In genomic region chr22:24133187-24133965, GRCh38 we compare ENCODE assay signal across 8 cellular contexts. TPM values are rescaled to one million over a fixed set of nuclear protein-coding genes. Genes with fewer than 3 reads are reported as not detected.
DNase-seq lines count a peak whose midpoint lies in the region; ATAC-seq and TF ChIP-seq lines count a peak whose summit lies in the region.

No MANE protein-coding gene starts in this region.

- H3K27me3 ChIP-seq in right lobe of liver = no peaks in the 10 kb centered on the region

- H3K4me3 ChIP-seq in AG09309 (ENCODE audit: control insufficient read depth, low read depth, low read length) (no peak overlapping the region), astrocyte of the cerebellum (ENCODE audit: low read depth, low read length) (no peak overlapping the region), right lobe of liver (no peak overlapping the region)

- H3K36me3 ChIP-seq in right lobe of liver = peaks cover 0 to 4% (median 0%) of the 10 kb centered on the region in 4 donors

- no peak overlapping the region for H3K27ac ChIP-seq in right lobe of liver

- H3K4me1 ChIP-seq in right lobe of liver = no peaks in the 10 kb centered on the region

- WGBS in right lobe of liver (ENCODE audit: insufficient coverage, low coverage, low lambda C conversion rate, missing lambda C conversion rate) = 100% methylated on average over 1 of the region's 11 CpGs

- TF ChIP-seq CTCF in AG09309 (IDR thresholded peaks at IDR 0.05; ENCODE audit: control insufficient read depth, insufficient read depth, low read depth, low read length, missing control alignments) (peak; percentile 26), astrocyte of the cerebellum (IDR thresholded peaks at IDR 0.05; ENCODE audit: low read depth, low read length, missing control alignments) (peak; percentile 51), right lobe of liver (IDR thresholded peaks at IDR 0.05) (peak in 1 of 4 donors; percentile 10)

- no peak for TF ChIP-seq POLR2A in right lobe of liver (IDR thresholded peaks at IDR 0.05)

- in situ Hi-C loops in astrocyte of the cerebellum (cut with HindIII; ENCODE audit: low sequenced_read_pairs) = no loop called here

- DNase-seq in AG09309 (ENCODE audit: low read depth) = no peak
- peak; percentile 8 for DNase-seq in M059J (ENCODE audit: low read depth)
- DNase-seq in astrocyte of the cerebellum (ENCODE audit: low read depth) = no peak
- DNase-seq in right lobe of liver = no peak
- DNase-seq in HPDE6-E6E7 (ENCODE audit: extremely low spot score) = no peak
- DNase-seq in NAMALWA (ENCODE audit: low spot score) = no peak

- ATAC-seq in right lobe of liver = peak; percentile 8 to 60 (median 32)
- ATAC-seq in HG02840 (IDR thresholded peaks at IDR 0.05; ENCODE audit: low FRiP score, unreplicated experiment) = no peak
- ATAC-seq in HG03439 (IDR thresholded peaks at IDR 0.05; ENCODE audit: unreplicated experiment) = no peak

- intact Hi-C loops in right lobe of liver (cut with DNase I) = no loop called here

- H3K9me3 ChIP-seq in right lobe of liver = no peaks in the 10 kb centered on the region

RNA-seq across cellular contexts. Expression of gene SUSD2, which starts 47.9 kb away (rescaled TPM):
- 0.15 TPM in 1 of 2 replicates, not detected in the other for total RNA-seq in M059J (2014; rRNA removed; shearing (Covaris generic))
- 1 to 10 TPM in 4 of 6 experiments, under 1 TPM in 2; 0.61 to 6.8 (median 2.0) TPM for total RNA-seq in right lobe of liver

Comparison
In these comparisons a context has a peak if more than half of its experiments do, and no peak if none do; other contexts are left out.
1. ATAC-seq: peak in right lobe of liver (4 of 4); none in HG02840 (single experiment) and HG03439 (single experiment).